10 cellular contexts compared by ENCODE assay signal in genomic region chr17:40224707-40225092, GRCh38. TPM values are rescaled to one million over a fixed set of nuclear protein-coding genes. Genes with fewer than 3 reads are reported as not detected.
A peak's percentile ranks its signal among the peaks of the same experiment; 100 is the strongest.
DNase-seq lines count a peak whose midpoint lies in the region; ATAC-seq and TF ChIP-seq lines count a peak whose summit lies in the region.
"Had no signal": no experiment of that assay in that cellular context is flagged by ENCODE, and none has a peak within 500 bp of the region (broad histone marks: within the 10 kb centered on the region; RNA-seq: fewer than 3 reads in every experiment).

No MANE protein-coding gene starts in this region.

- no peak for TF ChIP-seq CTCF in endodermal cell (conservative IDR thresholded peaks at IDR 0.05)
- TF ChIP-seq CTCF in upper lobe of right lung (IDR thresholded peaks at IDR 0.05) = no peak
- no peak for TF ChIP-seq CTCF in GM20000 (IDR thresholded peaks at IDR 0.05; ENCODE audit: extremely low read depth, missing control alignments)

- H3K9me3 ChIP-seq in endodermal cell (ENCODE audit: control insufficient read depth, low read length) = no peaks in the 10 kb centered on the region
- H3K9me3 ChIP-seq in upper lobe of right lung = no peaks in the 10 kb centered on the region

- H3K9me3 Mint-ChIP-seq in activated naive CD8-positive, alpha-beta T cell (ENCODE audit: low read depth) = no peaks in the 10 kb centered on the region
- no peaks in the 10 kb centered on the region for H3K9me3 Mint-ChIP-seq in activated naive CD8-positive, alpha-beta T cell treated with anti-CD3 and anti-CD28 coated beads for 36 hours
- no peaks in the 10 kb centered on the region for H3K9me3 Mint-ChIP-seq in endodermal cell
- H3K9me3 Mint-ChIP-seq in memory B cell = no peaks in the 10 kb centered on the region

- H3K27ac ChIP-seq in endodermal cell (ENCODE audit: low read depth, low read length) (peak overlapping the region; percentile 70), upper lobe of right lung (peak overlapping the region; percentile 49)
- H3K27ac ChIP-seq: KMS-11 had no signal

- ATAC-seq in memory B cell (ENCODE audit: low read depth) (no peak), upper lobe of right lung (peak; percentile 70)

- H3K36me3 Mint-ChIP-seq in activated naive CD8-positive, alpha-beta T cell = no peaks in the 10 kb centered on the region
- H3K36me3 Mint-ChIP-seq in activated naive CD8-positive, alpha-beta T cell treated with anti-CD3 and anti-CD28 coated beads for 36 hours = peaks cover 16% of the 10 kb centered on the region
- H3K36me3 Mint-ChIP-seq in endodermal cell (ENCODE audit: low read depth) (peaks cover 16% of the 10 kb centered on the region), memory B cell (peaks cover 10% of the 10 kb centered on the region)

- DNase-seq in activated naive CD8-positive, alpha-beta T cell treated with anti-CD3 and anti-CD28 coated beads for 36 hours = no peak
- DNase-seq in endodermal cell (no peak), memory B cell (ENCODE audit: low spot score in 2 of 2) (no peak), upper lobe of right lung (no peak), NK-92 (lab: John Stamatoyannopoulos, UW; ENCODE audit: unreplicated experiment) (no peak), GM20000 (ENCODE audit: low spot score) (no peak)
- no peak for DNase-seq in activated CD8-positive, alpha-beta memory T cell treated with anti-CD3 and anti-CD28 coated beads, Interleukin-2, amount 50 U/mL, for 48 hours
- DNase-seq: stimulated activated CD4-positive, alpha-beta T cell treated with anti-CD3 and anti-CD28 coated beads, Interleukin-4, amount 100 ng/mL, for 1 hour had no signal

- H3K4me1 Mint-ChIP-seq in activated naive CD8-positive, alpha-beta T cell (ENCODE audit: low read depth) = peaks cover 31% of the 10 kb centered on the region
- peaks cover 24% of the 10 kb centered on the region for H3K4me1 Mint-ChIP-seq in activated naive CD8-positive, alpha-beta T cell treated with anti-CD3 and anti-CD28 coated beads for 36 hours
- H3K4me1 Mint-ChIP-seq in endodermal cell = peaks cover 10% of the 10 kb centered on the region
- H3K4me1 Mint-ChIP-seq in memory B cell = peaks cover 26% of the 10 kb centered on the region

- H3K27ac Mint-ChIP-seq in activated naive CD8-positive, alpha-beta T cell = peak overlapping the region; percentile 69
- no peak overlapping the region for H3K27ac Mint-ChIP-seq in activated naive CD8-positive, alpha-beta T cell treated with anti-CD3 and anti-CD28 coated beads for 36 hours
- H3K27ac Mint-ChIP-seq in endodermal cell = no peak overlapping the region
- H3K27ac Mint-ChIP-seq in memory B cell = peak overlapping the region; percentile 76

- 78 to 96% methylated on average over 3 of the region's 3 CpGs for WGBS in endodermal cell (ENCODE audit: insufficient coverage in 1 of 2, insufficient read length in 1 of 2), 2 experiments

- no peak overlapping the region for H3K9ac ChIP-seq in endodermal cell (ENCODE audit: extremely low read depth, low read length, poor library complexity, severe bottlenecking)
- H3K9ac ChIP-seq: KMS-11 had no signal

- H3K27me3 Mint-ChIP-seq in activated naive CD8-positive, alpha-beta T cell = no peaks in the 10 kb centered on the region
- H3K27me3 Mint-ChIP-seq in activated naive CD8-positive, alpha-beta T cell treated with anti-CD3 and anti-CD28 coated beads for 36 hours = no peaks in the 10 kb centered on the region
- H3K27me3 Mint-ChIP-seq in endodermal cell (ENCODE audit: insufficient read depth) = no peaks in the 10 kb centered on the region
- no peaks in the 10 kb centered on the region for H3K27me3 Mint-ChIP-seq in memory B cell

- intact Hi-C loops in upper lobe of right lung (cut with DNase I) = no loop called here

- H3K36me3 ChIP-seq in endodermal cell (ENCODE audit: control insufficient read depth, insufficient read depth, low read length) (no peaks in the 10 kb centered on the region), upper lobe of right lung (peaks cover 10% of the 10 kb centered on the region)

- no peak overlapping the region for H3K4me3 ChIP-seq in endodermal cell (ENCODE audit: low read length)
- H3K4me3 ChIP-seq in upper lobe of right lung = no peak overlapping the region

- no peak overlapping the region for H3K4me3 Mint-ChIP-seq in activated naive CD8-positive, alpha-beta T cell
- H3K4me3 Mint-ChIP-seq in activated naive CD8-positive, alpha-beta T cell treated with anti-CD3 and anti-CD28 coated beads for 36 hours = no peak overlapping the region
- H3K4me3 Mint-ChIP-seq in endodermal cell = no peak overlapping the region
- no peak overlapping the region for H3K4me3 Mint-ChIP-seq in memory B cell

- H3K4me1 ChIP-seq in endodermal cell (ENCODE audit: control insufficient read depth, insufficient read depth, low read length) (no peaks in the 10 kb centered on the region), upper lobe of right lung (peaks cover 15% of the 10 kb centered on the region)

- H3K27me3 ChIP-seq in endodermal cell (ENCODE audit: control insufficient read depth, insufficient read depth, low read length, poor library complexity, severe bottlenecking) (no peaks in the 10 kb centered on the region), upper lobe of right lung (no peaks in the 10 kb centered on the region)

RNA-seq across cellular contexts. Expression of gene WIPF2, which starts 5.6 kb away (rescaled TPM):
- total RNA-seq in activated naive CD8-positive, alpha-beta T cell treated with anti-CD3 and anti-CD28 coated beads for 36 hours = 10 to 100 TPM; 15.7 to 17.4 TPM
- 10 to 100 TPM; 22.5 to 25.3 TPM for total RNA-seq in endodermal cell
- 25.6 TPM for polyA plus RNA-seq in endodermal cell (2013, experiment 1 of 2)
- polyA plus RNA-seq in endodermal cell (2013, experiment 2 of 2) = 24.2 TPM
- 38.3 TPM for total RNA-seq in upper lobe of right lung

RNA-seq across cellular contexts. Expression of gene RAPGEFL1, which starts 47.4 kb away (rescaled TPM):
- total RNA-seq in activated naive CD8-positive, alpha-beta T cell treated with anti-CD3 and anti-CD28 coated beads for 36 hours = 1 to 10 TPM; 4.3 to 5.1 TPM
- total RNA-seq in endodermal cell (10 to 100 TPM; 15.6 to 20.8 TPM), upper lobe of right lung (10.2 TPM)
- 19.9 TPM for polyA plus RNA-seq in endodermal cell (2013, experiment 1 of 2)
- 15.5 TPM for polyA plus RNA-seq in endodermal cell (2013, experiment 2 of 2)

Comparison
In these comparisons a context has a peak if more than half of its experiments do, and no peak if none do; other contexts are left out.
1. H3K27ac Mint-ChIP-seq: peak in activated naive CD8-positive, alpha-beta T cell (single experiment) and memory B cell (single experiment); none in activated naive CD8-positive, alpha-beta T cell treated with anti-CD3 and anti-CD28 coated beads for 36 hours (single experiment) and endodermal cell (single experiment).